23 cellular contexts compared by ENCODE assay signal in the genomic region with DNA sequence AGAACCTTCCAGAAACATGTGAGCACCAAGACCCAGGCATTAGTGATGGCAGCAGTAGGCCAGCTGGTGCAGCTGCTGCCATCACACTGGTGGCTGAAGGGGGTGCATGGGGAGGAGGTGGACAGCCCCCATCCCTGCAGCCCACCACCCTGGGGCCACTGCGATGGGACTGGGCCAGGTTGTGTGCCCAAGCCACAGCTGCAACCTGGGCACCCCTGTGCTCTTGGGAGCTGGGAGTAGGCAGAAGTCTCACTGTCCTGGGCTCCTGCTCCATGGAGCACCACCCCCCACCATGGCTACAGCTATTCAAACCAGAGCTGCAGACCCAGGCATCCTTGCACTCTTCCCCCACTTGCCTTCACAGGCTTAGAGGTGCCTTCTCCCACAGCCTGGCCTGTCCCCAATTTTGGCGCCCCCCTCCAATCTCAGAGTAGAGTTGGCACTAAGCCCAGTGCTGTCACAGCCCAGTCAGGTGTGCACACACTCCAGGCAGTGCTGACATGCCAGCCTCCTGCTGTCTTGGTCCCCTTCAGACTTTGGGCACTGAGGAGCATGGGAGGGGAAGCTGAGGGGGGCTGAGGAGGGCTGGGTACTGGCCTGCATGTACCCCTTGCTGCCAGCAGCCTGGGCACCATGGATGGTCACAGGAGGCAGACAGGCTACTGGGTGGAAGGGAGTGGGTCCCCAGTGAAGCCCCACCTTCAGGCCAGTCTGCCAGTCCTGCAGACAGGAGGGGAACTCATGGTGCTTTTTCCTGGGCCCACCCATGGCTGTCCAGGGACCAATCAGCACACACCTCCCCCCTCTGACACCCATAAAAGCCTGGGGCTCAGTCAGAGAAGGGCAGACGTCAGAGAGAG.
"Had no signal": no experiment of that assay in that cellular context is flagged by ENCODE, and none has a peak within 500 bp of the region (broad histone marks: within the 10 kb centered on the region; RNA-seq: fewer than 3 reads in every experiment).

No MANE protein-coding gene starts in this region.

- H3K27me3 ChIP-seq: colonic mucosa, foreskin keratinocyte, pancreas, suprapubic skin, thyroid gland, upper lobe of left lung, uterus had no signal

- H3K4me1 ChIP-seq: colonic mucosa, foreskin keratinocyte, left ventricle myocardium inferior, lower lobe of right lung, suprapubic skin, thyroid gland, upper lobe of left lung, uterus had no signal

- H3K36me3 ChIP-seq: colonic mucosa, left ventricle myocardium inferior, lower lobe of right lung, pancreas, suprapubic skin, thyroid gland, upper lobe of left lung, uterus had no signal

- H3K4me1 Mint-ChIP-seq: endodermal cell; immature natural killer cell; memory B cell; stimulated activated memory B cell treated with anti-CD40 and anti-IgM and Interleukin-4, amounts not matched to agents 10 μg/mL and 1 μg/mL and 100 μg/mL, for 72 hours had no signal

- FAIRE-seq: endothelial cell of umbilical vein, keratinocyte, pancreas had no signal

- ATAC-seq: lower lobe of right lung; pancreas; right cardiac atrium; stimulated activated memory B cell treated with anti-CD40 and anti-IgM and Interleukin-4, amounts not matched to agents 10 μg/mL and 1 μg/mL and 100 μg/mL, for 72 hours had no signal

- H3K9me3 ChIP-seq: colonic mucosa, lower lobe of right lung, pancreas, suprapubic skin, thyroid gland, upper lobe of left lung, uterus had no signal

- H3K27ac Mint-ChIP-seq: endodermal cell; immature natural killer cell; memory B cell; progenitor cell of endocrine pancreas; stimulated activated memory B cell treated with anti-CD40 and anti-IgM and Interleukin-4, amounts not matched to agents 10 μg/mL and 1 μg/mL and 100 μg/mL, for 72 hours had no signal

- H3K4me2 ChIP-seq: smooth muscle cell had no signal

- H3K4me3 Mint-ChIP-seq: endodermal cell; immature natural killer cell; memory B cell; stimulated activated memory B cell treated with anti-CD40 and anti-IgM and Interleukin-4, amounts not matched to agents 10 μg/mL and 1 μg/mL and 100 μg/mL, for 72 hours had no signal

- H3K27ac ChIP-seq: colonic mucosa, foreskin keratinocyte, left ventricle myocardium inferior, lower lobe of right lung, pancreas, suprapubic skin, thyroid gland, upper lobe of left lung, uterus had no signal

- H3K36me3 Mint-ChIP-seq: immature natural killer cell; memory B cell; stimulated activated memory B cell treated with anti-CD40 and anti-IgM and Interleukin-4, amounts not matched to agents 10 μg/mL and 1 μg/mL and 100 μg/mL, for 72 hours had no signal

- DNase-seq: colonic mucosa; effector CD4-positive, alpha-beta T cell; endodermal cell; erythroblast; foreskin keratinocyte; immature natural killer cell; left ventricle myocardium inferior; lower lobe of right lung; midbrain; pancreas; right cardiac atrium; stimulated activated CD4-positive, alpha-beta T cell treated with anti-CD3 and anti-CD28 coated beads, Interleukin-4, amount 100 ng/mL, for 1 hour; stimulated activated CD8-positive, alpha-beta memory T cell treated with anti-CD3 and anti-CD28 coated beads, Interleukin-4, amount 100 ng/mL, for 48 hours; thyroid gland; uterus had no signal

- H3K4me3 ChIP-seq: colonic mucosa, left ventricle myocardium inferior, lower lobe of right lung, pancreas, smooth muscle cell, suprapubic skin, thyroid gland, upper lobe of left lung, uterus had no signal
